Comparison of ENCODE assay signal across 21 cellular contexts in genomic region chr15:48555244-48555804, GRCh38.
DNase-seq lines count a peak whose midpoint lies in the region; ATAC-seq and TF ChIP-seq lines count a peak whose summit lies in the region.
"Had no signal": no experiment of that assay in that cellular context is flagged by ENCODE, and none has a peak within 500 bp of the region (broad histone marks: within the 10 kb centered on the region; RNA-seq: fewer than 3 reads in every experiment).

No MANE protein-coding gene starts in this region.

- H3K27me3 Mint-ChIP-seq in activated CD4-positive, alpha-beta T cell treated with anti-CD3 and anti-CD28 coated beads, Interleukin-2, amount 10 ng/mL, durations not matched to agents 24 days and 14 days, result peaks cover 3% of the 10 kb centered on the region
- H3K27me3 Mint-ChIP-seq: activated naive CD8-positive, alpha-beta T cell treated with anti-CD3 and anti-CD28 coated beads, Interleukin-2, amount 50 U/mL, for 24 hours; dendritic cell treated with granulocyte-macrophage colony-stimulating factor and Interleukin-4, amounts not matched to agents 40 ng/mL and 50 ng/mL, for 4 days had no signal

- intact Hi-C loops in posterior vena cava (cut with DNase I), result no loop called here
- intact Hi-C loops in activated CD4-positive, alpha-beta T cell treated with anti-CD3 and anti-CD28 coated beads, Interleukin-2, amount 10 ng/mL, durations not matched to agents 24 days and 14 days (cut with micrococcal nuclease), result no loop called here

- H3K27ac Mint-ChIP-seq in activated CD4-positive, alpha-beta T cell treated with anti-CD3 and anti-CD28 coated beads, Interleukin-2, amount 10 ng/mL, durations not matched to agents 24 days and 14 days, result no peak overlapping the region
- H3K27ac Mint-ChIP-seq: activated naive CD8-positive, alpha-beta T cell treated with anti-CD3 and anti-CD28 coated beads, Interleukin-2, amount 50 U/mL, for 24 hours; activated T-cell treated with anti-CD3 and anti-CD28 coated beads, Interleukin-2, amount 50 U/mL, for 24 hours; dendritic cell treated with granulocyte-macrophage colony-stimulating factor and Interleukin-4, amounts not matched to agents 40 ng/mL and 50 ng/mL, for 4 days; naive thymus-derived CD4-positive, alpha-beta T cell; T-helper 1 cell treated with Interleukin-12 subunit alpha and Interleukin-12 subunit beta and Interleukin-4 antibody, amounts not matched to agents 30 μg/mL and 1 μg/mL, for 36 hours had no signal

- DNase-seq in AG08396 (ENCODE audit: low spot score), result peak; percentile 56
- DNase-seq in RPMI7951 (ENCODE audit: low read depth), result peak; percentile 30
- peak; percentile 96 for DNase-seq in choroid plexus epithelial cell (ENCODE audit: low read depth)
- peak; percentile 85 for DNase-seq in myocyte (ENCODE audit: low read depth)
- no peak for DNase-seq in NCI-H1694 (lab: John Stamatoyannopoulos, UW)
- no peak for DNase-seq in posterior vena cava (ENCODE audit: low spot score)
- DNase-seq in activated CD4-positive, alpha-beta T cell treated with anti-CD3 and anti-CD28 coated beads, Interleukin-2, amount 10 ng/mL, durations not matched to agents 24 days and 14 days, result no peak
- DNase-seq: activated CD4-positive, alpha-beta T cell treated with anti-CD3 and anti-CD28 coated beads for 48 hours; activated naive CD8-positive, alpha-beta T cell treated with anti-CD3 and anti-CD28 coated beads, Interleukin-2, amount 50 U/mL, for 24 hours; activated T-cell treated with anti-CD3 and anti-CD28 coated beads, Interleukin-2, amount 50 U/mL, for 24 hours; left ventricle myocardium inferior; naive thymus-derived CD4-positive, alpha-beta T cell; NCI-H2081 treated with DMSO at 0.1 percent for 48 hours; NCI-H774; RPMI8226; stimulated activated CD4-positive, alpha-beta T cell treated with anti-CD3 and anti-CD28 coated beads, Interleukin-2, amount 100 ng/mL, for 48 hours; thyroid gland had no signal

- H3K9me3 Mint-ChIP-seq in activated CD4-positive, alpha-beta T cell treated with anti-CD3 and anti-CD28 coated beads, Interleukin-2, amount 10 ng/mL, durations not matched to agents 24 days and 14 days, result no peaks in the 10 kb centered on the region
- H3K9me3 Mint-ChIP-seq: activated naive CD8-positive, alpha-beta T cell treated with anti-CD3 and anti-CD28 coated beads, Interleukin-2, amount 50 U/mL, for 24 hours; activated T-cell treated with anti-CD3 and anti-CD28 coated beads, Interleukin-2, amount 50 U/mL, for 24 hours; dendritic cell treated with granulocyte-macrophage colony-stimulating factor and Interleukin-4, amounts not matched to agents 40 ng/mL and 50 ng/mL, for 4 days; T-helper 1 cell treated with Interleukin-12 subunit alpha and Interleukin-12 subunit beta and Interleukin-4 antibody, amounts not matched to agents 30 μg/mL and 1 μg/mL, for 36 hours had no signal

- no peak overlapping the region for H3K4me3 Mint-ChIP-seq in activated CD4-positive, alpha-beta T cell treated with anti-CD3 and anti-CD28 coated beads, Interleukin-2, amount 10 ng/mL, durations not matched to agents 24 days and 14 days
- H3K4me3 Mint-ChIP-seq: activated naive CD8-positive, alpha-beta T cell treated with anti-CD3 and anti-CD28 coated beads, Interleukin-2, amount 50 U/mL, for 24 hours; activated T-cell treated with anti-CD3 and anti-CD28 coated beads, Interleukin-2, amount 50 U/mL, for 24 hours; dendritic cell treated with granulocyte-macrophage colony-stimulating factor and Interleukin-4, amounts not matched to agents 40 ng/mL and 50 ng/mL, for 4 days; naive thymus-derived CD4-positive, alpha-beta T cell; T-helper 1 cell treated with Interleukin-12 subunit alpha and Interleukin-12 subunit beta and Interleukin-4 antibody, amounts not matched to agents 30 μg/mL and 1 μg/mL, for 36 hours had no signal

- no peaks in the 10 kb centered on the region for H3K36me3 Mint-ChIP-seq in activated CD4-positive, alpha-beta T cell treated with anti-CD3 and anti-CD28 coated beads, Interleukin-2, amount 10 ng/mL, durations not matched to agents 24 days and 14 days (ENCODE audit: low read depth)
- H3K36me3 Mint-ChIP-seq: naive thymus-derived CD4-positive, alpha-beta T cell had no signal

- H3K4me3 ChIP-seq in choroid plexus epithelial cell (ENCODE audit: low read depth, low read length), result no peak overlapping the region
- H3K4me3 ChIP-seq: left ventricle myocardium inferior, right atrium auricular region, thyroid gland had no signal

- TF ChIP-seq CTCF in choroid plexus epithelial cell (conservative IDR thresholded peaks at IDR 0.05; ENCODE audit: low read depth, low read length), result no peak

- ATAC-seq in HG03521 (IDR thresholded peaks at IDR 0.05; ENCODE audit: unreplicated experiment), result no peak
- ATAC-seq: activated naive CD8-positive, alpha-beta T cell treated with anti-CD3 and anti-CD28 coated beads, Interleukin-2, amount 50 U/mL, for 24 hours; naive thymus-derived CD4-positive, alpha-beta T cell had no signal

- no peaks in the 10 kb centered on the region for H3K4me1 Mint-ChIP-seq in activated CD4-positive, alpha-beta T cell treated with anti-CD3 and anti-CD28 coated beads, Interleukin-2, amount 10 ng/mL, durations not matched to agents 24 days and 14 days
- H3K4me1 Mint-ChIP-seq: activated naive CD8-positive, alpha-beta T cell treated with anti-CD3 and anti-CD28 coated beads, Interleukin-2, amount 50 U/mL, for 24 hours; naive thymus-derived CD4-positive, alpha-beta T cell had no signal

Comparison
In these comparisons a context has a peak if more than half of its experiments do, and no peak if none do; other contexts are left out.
1. DNase-seq: peak in AG08396 (single experiment), RPMI7951 (single experiment), choroid plexus epithelial cell (single experiment) and myocyte (single experiment); none in NCI-H1694 (single experiment), posterior vena cava (single experiment) and activated CD4-positive, alpha-beta T cell treated with anti-CD3 and anti-CD28 coated beads, Interleukin-2, amount 10 ng/mL, durations not matched to agents 24 days and 14 days (single experiment).